In genomic region chr1:47617381-47618221, GRCh38 we compare ENCODE assay signal across 21 cellular contexts.
"Had no signal": no experiment of that assay in that cellular context is flagged by ENCODE, and none has a peak within 500 bp of the region (broad histone marks: within the 10 kb centered on the region; RNA-seq: fewer than 3 reads in every experiment).

No MANE protein-coding gene starts in this region.

- H3K4me1 ChIP-seq: adrenal gland, breast epithelium, esophagus squamous epithelium, neural progenitor cell, prostate gland, right lobe of liver, stomach, upper lobe of left lung had no signal

- H3K27me3 Mint-ChIP-seq: activated naive CD4-positive, alpha-beta T cell treated with anti-CD3 and anti-CD28 coated beads, Interleukin-2, amount 10 ng/mL, durations not matched to agents 7 days and 5 days had no signal

- H3K36me3 ChIP-seq: adrenal gland, breast epithelium, esophagus squamous epithelium, neural progenitor cell, prostate gland, right lobe of liver, stomach, upper lobe of left lung had no signal

- H3K27ac Mint-ChIP-seq: activated CD4-positive, alpha-beta T cell treated with anti-CD3 and anti-CD28 coated beads, Interleukin-2, amount 10 ng/mL, durations not matched to agents 24 days and 14 days; activated naive CD4-positive, alpha-beta T cell treated with anti-CD3 and anti-CD28 coated beads, Interleukin-2, amount 10 ng/mL, durations not matched to agents 7 days and 5 days; activated T-cell treated with anti-CD3 and anti-CD28 coated beads, Interleukin-2, amount 50 U/mL, for 24 hours; immature natural killer cell; neural progenitor cell; WTC11 had no signal

- H3K27ac ChIP-seq: adrenal gland, breast epithelium, esophagus squamous epithelium, neural progenitor cell, prostate gland, right lobe of liver, SK-N-MC, stomach, upper lobe of left lung had no signal

- H3K9ac ChIP-seq: neural progenitor cell had no signal

- H3K27me3 ChIP-seq: adrenal gland, breast epithelium, neural progenitor cell, right lobe of liver, upper lobe of left lung had no signal

- H3K9me3 Mint-ChIP-seq: activated CD4-positive, alpha-beta T cell treated with anti-CD3 and anti-CD28 coated beads, Interleukin-2, amount 10 ng/mL, durations not matched to agents 24 days and 14 days; activated naive CD4-positive, alpha-beta T cell treated with anti-CD3 and anti-CD28 coated beads, Interleukin-2, amount 10 ng/mL, durations not matched to agents 7 days and 5 days; activated T-cell treated with anti-CD3 and anti-CD28 coated beads, Interleukin-2, amount 50 U/mL, for 24 hours; immature natural killer cell; WTC11 had no signal

- H3K36me3 Mint-ChIP-seq: activated naive CD4-positive, alpha-beta T cell treated with anti-CD3 and anti-CD28 coated beads, Interleukin-2, amount 10 ng/mL, durations not matched to agents 7 days and 5 days; immature natural killer cell; naive thymus-derived CD4-positive, alpha-beta T cell; neural progenitor cell; WTC11 had no signal

- H3K4me3 Mint-ChIP-seq: activated CD4-positive, alpha-beta T cell treated with anti-CD3 and anti-CD28 coated beads, Interleukin-2, amount 10 ng/mL, durations not matched to agents 24 days and 14 days; activated naive CD4-positive, alpha-beta T cell treated with anti-CD3 and anti-CD28 coated beads, Interleukin-2, amount 10 ng/mL, durations not matched to agents 7 days and 5 days; activated T-cell treated with anti-CD3 and anti-CD28 coated beads, Interleukin-2, amount 50 U/mL, for 24 hours; immature natural killer cell; naive thymus-derived CD4-positive, alpha-beta T cell; neural progenitor cell; WTC11 had no signal

- DNase-seq: activated CD4-positive, alpha-beta T cell treated with anti-CD3 and anti-CD28 coated beads, Interleukin-2, amount 10 ng/mL, durations not matched to agents 24 days and 14 days; activated naive CD4-positive, alpha-beta T cell treated with anti-CD3 and anti-CD28 coated beads, Interleukin-2, amount 10 ng/mL, durations not matched to agents 7 days and 5 days; activated T-cell treated with anti-CD3 and anti-CD28 coated beads, Interleukin-2, amount 50 U/mL, for 24 hours; effector CD8-positive, alpha-beta T cell; esophagus squamous epithelium; immature natural killer cell; mesenchymal stem cell; naive thymus-derived CD4-positive, alpha-beta T cell; small intestine; stimulated activated CD4-positive, alpha-beta T cell treated with anti-CD3 and anti-CD28 coated beads, Interleukin-15, amount 100 ng/mL, for 24 hours; stimulated activated CD4-positive, alpha-beta T cell treated with anti-CD3 and anti-CD28 coated beads, Interleukin-2, amount 100 ng/mL, for 48 hours; stomach; upper lobe of left lung had no signal

- H3K9me3 ChIP-seq: adrenal gland, breast epithelium, esophagus squamous epithelium, mucosa of descending colon, prostate gland, right lobe of liver, stomach, upper lobe of left lung had no signal

- H3K4me3 ChIP-seq: adrenal gland, breast epithelium, esophagus squamous epithelium, mucosa of descending colon, neural progenitor cell, prostate gland, right lobe of liver, SK-N-MC, stomach, upper lobe of left lung had no signal

- H3K4me1 Mint-ChIP-seq: activated CD4-positive, alpha-beta T cell treated with anti-CD3 and anti-CD28 coated beads, Interleukin-2, amount 10 ng/mL, durations not matched to agents 24 days and 14 days; activated naive CD4-positive, alpha-beta T cell treated with anti-CD3 and anti-CD28 coated beads, Interleukin-2, amount 10 ng/mL, durations not matched to agents 7 days and 5 days; immature natural killer cell; neural progenitor cell had no signal
